In genomic region chr5:134582281-134582680, GRCh38 we compare ENCODE assay signal across 18 cellular contexts.
"Had no signal": no experiment of that assay in that cellular context is flagged by ENCODE, and none has a peak within 500 bp of the region (broad histone marks: within the 10 kb centered on the region; RNA-seq: fewer than 3 reads in every experiment).

No MANE protein-coding gene starts in this region.

- H3K4me3 Mint-ChIP-seq: activated CD4-positive, alpha-beta memory T cell treated with anti-CD3 and anti-CD28 coated beads for 36 hours; endodermal cell; stimulated activated memory B cell treated with anti-CD40 and anti-IgM and Interleukin-4, amounts not matched to agents 10 μg/mL and 1 μg/mL and 100 μg/mL, for 72 hours; T-helper 17 cell had no signal

- H3K4me3 ChIP-seq: body of pancreas, right lobe of liver, thoracic aorta, upper lobe of left lung had no signal

- ATAC-seq: activated naive CD4-positive, alpha-beta T cell treated with anti-CD3 and anti-CD28 coated beads, Interleukin-2, amount 50 U/mL, for 72 hours; body of pancreas; foreskin keratinocyte; stimulated activated memory B cell treated with anti-CD40 and anti-IgM and Interleukin-4, amounts not matched to agents 10 μg/mL and 1 μg/mL and 100 μg/mL, for 72 hours; T-helper 17 cell had no signal

- DNase-seq: activated CD4-positive, alpha-beta memory T cell treated with anti-CD3 and anti-CD28 coated beads for 36 hours; activated gamma-delta T cell; activated T-cell treated with anti-CD3 and anti-CD28 coated beads, Interleukin-2, amount 50 U/mL, for 1 hour; body of pancreas; caudate nucleus; endodermal cell; foreskin keratinocyte; islet precursor cell; stimulated activated CD4-positive, alpha-beta T cell treated with anti-CD3 and anti-CD28 coated beads, Interleukin-4, amount 100 ng/mL, for 24 hours; T-helper 17 cell had no signal

- H3K27ac ChIP-seq: body of pancreas, epithelial cell of prostate, foreskin keratinocyte, VCaP had no signal

- H3K4me1 ChIP-seq: foreskin keratinocyte had no signal

- H3K27me3 Mint-ChIP-seq: activated CD4-positive, alpha-beta memory T cell treated with anti-CD3 and anti-CD28 coated beads for 36 hours; progenitor cell of endocrine pancreas; stimulated activated memory B cell treated with anti-CD40 and anti-IgM and Interleukin-4, amounts not matched to agents 10 μg/mL and 1 μg/mL and 100 μg/mL, for 72 hours; T-helper 17 cell had no signal

- H3K9me3 ChIP-seq: body of pancreas, right lobe of liver, thoracic aorta, upper lobe of left lung had no signal

- H3K27ac Mint-ChIP-seq: activated CD4-positive, alpha-beta memory T cell treated with anti-CD3 and anti-CD28 coated beads for 36 hours; endodermal cell; progenitor cell of endocrine pancreas had no signal

- H3K27me3 ChIP-seq: body of pancreas, foreskin keratinocyte, right lobe of liver, upper lobe of left lung had no signal

- H3K9me3 Mint-ChIP-seq: activated CD4-positive, alpha-beta memory T cell treated with anti-CD3 and anti-CD28 coated beads for 36 hours; activated naive CD4-positive, alpha-beta T cell treated with anti-CD3 and anti-CD28 coated beads, Interleukin-2, amount 50 U/mL, for 72 hours; endodermal cell; stimulated activated memory B cell treated with anti-CD40 and anti-IgM and Interleukin-4, amounts not matched to agents 10 μg/mL and 1 μg/mL and 100 μg/mL, for 72 hours had no signal

- H3K36me3 Mint-ChIP-seq: activated naive CD4-positive, alpha-beta T cell treated with anti-CD3 and anti-CD28 coated beads, Interleukin-2, amount 50 U/mL, for 72 hours had no signal
